ENCODE assay signal across 9 cellular contexts in genomic region chr1:85201340-85202091, GRCh38. TPM values are rescaled to one million over a fixed set of nuclear protein-coding genes. Genes with fewer than 3 reads are reported as not detected.
DNase-seq lines count a peak whose midpoint lies in the region; ATAC-seq, FAIRE-seq and TF ChIP-seq lines count a peak whose summit lies in the region.
"Had no signal": no experiment of that assay in that cellular context is flagged by ENCODE, and none has a peak within 500 bp of the region (broad histone marks: within the 10 kb centered on the region; RNA-seq: fewer than 3 reads in every experiment).

No MANE protein-coding gene starts in this region.

- H3K27ac ChIP-seq in astrocyte (ENCODE audit: low read depth, low read length) (peak overlapping the region; percentile 68), hepatocyte (peak overlapping the region; percentile 99), sigmoid colon (peak overlapping the region; percentile 93 to 99 (median 99))

- DNase-seq in COR-L47 (lab: John Stamatoyannopoulos, UW): peak; percentile 26
- peak; percentile 51 for DNase-seq in HS-27A (ENCODE audit: low read depth)
- peak; percentile 44 for DNase-seq in astrocyte (ENCODE audit: low read depth)
- DNase-seq in hepatocyte (ENCODE audit: low spot score): peak; percentile 89
- peak; percentile 87 for DNase-seq in sigmoid colon
- DNase-seq in inferior parietal cortex (ENCODE audit: extremely low spot score): no peak

- no peaks in the 10 kb centered on the region for H3K36me3 Mint-ChIP-seq in T-helper 1 cell treated with Interleukin-12 subunit alpha and Interleukin-12 subunit beta and Interleukin-4 antibody, amounts not matched to agents 30 μg/mL and 1 μg/mL, for 36 hours (ENCODE audit: low read depth)
- H3K36me3 Mint-ChIP-seq in astrocyte (ENCODE audit: low read depth, unreplicated experiment): no peaks in the 10 kb centered on the region

- TF ChIP-seq POLR2A in sigmoid colon (IDR thresholded peaks at IDR 0.05): peak in 1 of 2 donors; percentile 65

- no peaks in the 10 kb centered on the region for H3K9me3 Mint-ChIP-seq in T-helper 1 cell treated with Interleukin-12 subunit alpha and Interleukin-12 subunit beta and Interleukin-4 antibody, amounts not matched to agents 30 μg/mL and 1 μg/mL, for 36 hours
- no peaks in the 10 kb centered on the region for H3K9me3 Mint-ChIP-seq in astrocyte (ENCODE audit: unreplicated experiment)

- H3K27me3 Mint-ChIP-seq in T-helper 1 cell treated with Interleukin-12 subunit alpha and Interleukin-12 subunit beta and Interleukin-4 antibody, amounts not matched to agents 30 μg/mL and 1 μg/mL, for 36 hours (ENCODE audit: low read depth): peaks cover 56% of the 10 kb centered on the region
- no peaks in the 10 kb centered on the region for H3K27me3 Mint-ChIP-seq in astrocyte (ENCODE audit: low read depth, unreplicated experiment)

- no peak for TF ChIP-seq CTCF in astrocyte (IDR thresholded peaks at IDR 0.05; ENCODE audit: insufficient read depth, low read depth, low read length)
- TF ChIP-seq CTCF in hepatocyte (IDR thresholded peaks at IDR 0.05; ENCODE audit: poor library complexity): no peak
- TF ChIP-seq CTCF in sigmoid colon (IDR thresholded peaks at IDR 0.05): no peak

- peaks cover 6% of the 10 kb centered on the region for H3K79me2 ChIP-seq in astrocyte (ENCODE audit: insufficient read depth, low read length)
- H3K79me2 ChIP-seq in hepatocyte: peaks cover 40% of the 10 kb centered on the region

- peak overlapping the region; percentile 95 for H3K4me2 ChIP-seq in astrocyte (ENCODE audit: low read length)
- H3K4me2 ChIP-seq in hepatocyte: peak overlapping the region; percentile 76

- H3K9ac ChIP-seq in astrocyte (ENCODE audit: low read length): peak overlapping the region; percentile 88

- peaks cover 12% of the 10 kb centered on the region for H3K4me1 Mint-ChIP-seq in T-helper 1 cell treated with Interleukin-12 subunit alpha and Interleukin-12 subunit beta and Interleukin-4 antibody, amounts not matched to agents 30 μg/mL and 1 μg/mL, for 36 hours (ENCODE audit: low read depth)
- peaks cover 5% of the 10 kb centered on the region for H3K4me1 Mint-ChIP-seq in astrocyte (ENCODE audit: low read depth, unreplicated experiment)

- H3K9me3 ChIP-seq in astrocyte (ENCODE audit: insufficient read depth, low read depth, low read length) (no peaks in the 10 kb centered on the region), hepatocyte (ENCODE audit: low read depth) (no peaks in the 10 kb centered on the region), sigmoid colon (no peaks in the 10 kb centered on the region)

- 0% methylated on average over 20 of the region's 81 CpGs for WGBS in hepatocyte (ENCODE audit: low lambda C conversion rate, missing lambda C conversion rate)
- 1% methylated on average over 81 of the region's 81 CpGs for WGBS in sigmoid colon, 2 donors

- peak overlapping the region; percentile 94 for H2AFZ ChIP-seq in astrocyte (ENCODE audit: low read depth, low read length)
- H2AFZ ChIP-seq in hepatocyte: peak overlapping the region; percentile 98

- no peaks in the 10 kb centered on the region for H3K9me2 ChIP-seq in hepatocyte (replicated peaks; ENCODE audit: insufficient read depth)

- no peaks in the 10 kb centered on the region for H3K36me3 ChIP-seq in astrocyte (ENCODE audit: insufficient read depth, low read length)
- no peaks in the 10 kb centered on the region for H3K36me3 ChIP-seq in hepatocyte (replicated peaks; ENCODE audit: insufficient read depth, low read depth)
- no peaks in the 10 kb centered on the region for H3K36me3 ChIP-seq in sigmoid colon

- H3K27me3 ChIP-seq in astrocyte (ENCODE audit: insufficient read depth, low read length) (no peaks in the 10 kb centered on the region), hepatocyte (no peaks in the 10 kb centered on the region), sigmoid colon (no peaks in the 10 kb centered on the region)

- H3K4me3 Mint-ChIP-seq in T-helper 1 cell treated with Interleukin-12 subunit alpha and Interleukin-12 subunit beta and Interleukin-4 antibody, amounts not matched to agents 30 μg/mL and 1 μg/mL, for 36 hours: peak overlapping the region; percentile 95
- H3K4me3 Mint-ChIP-seq in astrocyte (ENCODE audit: unreplicated experiment): peak overlapping the region; percentile 97

- peak overlapping the region; percentile 80 for H3K4me3 ChIP-seq in astrocyte (ENCODE audit: insufficient read depth, low read depth, low read length)
- peak overlapping the region; percentile 92 for H3K4me3 ChIP-seq in hepatocyte
- peak overlapping the region; percentile 73 to 98 (median 88) for H3K4me3 ChIP-seq in sigmoid colon

- H3K27ac Mint-ChIP-seq in T-helper 1 cell treated with Interleukin-12 subunit alpha and Interleukin-12 subunit beta and Interleukin-4 antibody, amounts not matched to agents 30 μg/mL and 1 μg/mL, for 36 hours: peak overlapping the region; percentile 89
- H3K27ac Mint-ChIP-seq in astrocyte (ENCODE audit: unreplicated experiment): peak overlapping the region; percentile 96

- intact Hi-C loops in sigmoid colon (cut with DNase I): loop anchor here (5.0 kb wide), 3 partner anchors 41 to 704 kb away; partner anchors contain the start of gene C1orf52

- no peak for FAIRE-seq in astrocyte (lab: Jason Lieb, UNC)
- FAIRE-seq: endometrium had no signal

- peaks cover 8% of the 10 kb centered on the region for H4K20me1 ChIP-seq in astrocyte (ENCODE audit: insufficient read depth, low read length)
- H4K20me1 ChIP-seq in hepatocyte (ENCODE audit: insufficient read depth, poor library complexity, severe bottlenecking): peaks cover under 1% of the 10 kb centered on the region

- peak; percentile 39 for ATAC-seq in GM21367 (IDR thresholded peaks at IDR 0.05; ENCODE audit: unreplicated experiment)

- no peak for TF ChIP-seq EP300 in sigmoid colon (IDR thresholded peaks at IDR 0.05)

- H3K4me1 ChIP-seq in astrocyte (ENCODE audit: insufficient read depth, low read length): peaks cover 8% of the 10 kb centered on the region
- peaks cover 19% of the 10 kb centered on the region for H3K4me1 ChIP-seq in hepatocyte (ENCODE audit: insufficient read depth)
- peaks cover 0 to 34% (median 14%) of the 10 kb centered on the region in 4 donors for H3K4me1 ChIP-seq in sigmoid colon

RNA-seq across cellular contexts. Expression of gene SYDE2, which starts 0.7 kb away (rescaled TPM):
- total RNA-seq in astrocyte (8.1 and 9.9 TPM in 2 replicates), hepatocyte (12.8 and 14.9 TPM in 2 replicates), sigmoid colon (10 to 100 TPM; 39.3 to 87.3 (median 54.6) TPM)
- polyA plus RNA-seq in hepatocyte (4.9 and 5.5 TPM in 2 replicates), sigmoid colon (1 to 10 TPM in 2 of 3 donors, under 1 TPM in 1; 0.46 to 2.4 (median 1.2) TPM)

RNA-seq across cellular contexts. Expression of gene C1orf52, which starts 57.9 kb away (rescaled TPM):
- total RNA-seq in astrocyte: 42.4 and 44.5 TPM in 2 replicates
- 27.2 and 30.1 TPM in 2 replicates for total RNA-seq in hepatocyte
- 39.2 and 41.2 TPM in 2 replicates for polyA plus RNA-seq in hepatocyte
- total RNA-seq in sigmoid colon: 10 to 100 TPM in 3 of 4 donors, 1 to 10 TPM in 1; 8.9 to 31.1 (median 19.4) TPM
- polyA plus RNA-seq in sigmoid colon: 10 to 100 TPM; 13.2 to 24.0 (median 13.4) TPM
